Comparison of ENCODE assay signal across 9 cellular contexts in the genomic region with DNA sequence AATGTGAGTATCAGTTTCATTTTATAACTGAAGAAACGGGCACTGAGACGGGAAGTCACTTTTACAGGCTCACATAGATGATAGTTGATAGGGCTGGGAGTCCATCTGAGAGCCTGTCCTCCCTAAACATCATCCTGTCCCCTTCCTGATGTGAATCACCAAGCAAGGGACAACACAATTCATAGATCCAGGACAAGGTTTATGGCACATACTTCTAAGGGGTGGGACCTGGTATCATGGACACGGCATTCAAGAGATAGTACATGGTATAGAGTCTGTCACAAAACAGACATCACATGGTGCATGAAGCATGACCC. TPM values are rescaled to one million over a fixed set of nuclear protein-coding genes. Genes with fewer than 3 reads are reported as not detected.
A peak's percentile ranks its signal among the peaks of the same experiment; 100 is the strongest.
DNase-seq lines count a peak whose midpoint lies in the region; ATAC-seq and TF ChIP-seq lines count a peak whose summit lies in the region.
"Had no signal": no experiment of that assay in that cellular context is flagged by ENCODE, and none has a peak within 500 bp of the region (broad histone marks: within the 10 kb centered on the region; RNA-seq: fewer than 3 reads in every experiment).

No MANE protein-coding gene starts in this region.

- H3K27ac ChIP-seq in ACC112 (ENCODE audit: low read depth, low read length) (peak overlapping the region; percentile 98), iPS-20b (ENCODE audit: low read length) (no peak overlapping the region), prostate gland (peak overlapping the region; percentile 85 to 90)

- POLR2A ChIA-PET in activated B cell treated with CpG ODN at 0.5 μM for 24 hours (lab: Charles Lee), result interaction anchor here (1.0 kb wide), 1 partner anchor 11 kb away, joined by 3 read pairs; no protein-coding TSS in a partner anchor

- H3K9me3 Mint-ChIP-seq in activated B cell treated with CpG ODN at 0.5 μM for 24 hours, result no peaks in the 10 kb centered on the region
- H3K9me3 Mint-ChIP-seq: activated naive CD4-positive, alpha-beta T cell treated with anti-CD3 and anti-CD28 coated beads, Interleukin-2, amount 50 U/mL, for 72 hours had no signal

- peaks cover 4% of the 10 kb centered on the region for H3K36me3 Mint-ChIP-seq in activated B cell treated with CpG ODN at 0.5 μM for 24 hours (ENCODE audit: low read depth)
- H3K36me3 Mint-ChIP-seq in T-helper 17 cell (ENCODE audit: low read depth), result peaks cover 3% of the 10 kb centered on the region
- H3K36me3 Mint-ChIP-seq: activated naive CD4-positive, alpha-beta T cell treated with anti-CD3 and anti-CD28 coated beads, Interleukin-2, amount 50 U/mL, for 72 hours had no signal

- DNase-seq in activated B cell treated with CpG ODN at 0.5 μM for 24 hours (no peak), prostate gland (ENCODE audit: low spot score) (no peak), T-helper 17 cell (no peak), DMS79 treated with DMSO at 0.1 percent for 48 hours (lab: John Stamatoyannopoulos, UW) (no peak), cerebellar cortex (ENCODE audit: low spot score) (no peak)

- TF ChIP-seq CTCF in activated B cell treated with CpG ODN at 0.5 μM for 24 hours (IDR thresholded peaks at IDR 0.05), result no peak
- TF ChIP-seq CTCF in prostate gland (IDR thresholded peaks at IDR 0.05), result no peak

- H3K9me3 ChIP-seq in iPS-20b (ENCODE audit: insufficient read depth, low read depth, low read length) (no peaks in the 10 kb centered on the region), prostate gland (no peaks in the 10 kb centered on the region), T-helper 17 cell (ENCODE audit: control insufficient read depth, low read length, poor library complexity, severe bottlenecking) (no peaks in the 10 kb centered on the region)

- H3K4me1 ChIP-seq in ACC112 (ENCODE audit: control insufficient read depth, insufficient read depth, low read length, unreplicated experiment) (peaks cover 53% of the 10 kb centered on the region), iPS-20b (ENCODE audit: insufficient read depth, low read length) (peaks cover 32% of the 10 kb centered on the region), prostate gland (replicated peaks) (peaks cover 9% of the 10 kb centered on the region)

- CTCF ChIA-PET in activated B cell treated with CpG ODN at 0.5 μM for 24 hours (lab: Charles Lee), result no interaction called here

- H3K9ac ChIP-seq in iPS-20b (ENCODE audit: low read depth, low read length), result no peak overlapping the region; the same call in 1 of the 2 replicates

- H3K4me3 ChIP-seq in ACC112 (ENCODE audit: low read depth, low read length) (peak overlapping the region; percentile 50), iPS-20b (ENCODE audit: low read length) (peak overlapping the region; percentile 26), prostate gland (no peak overlapping the region)

- no peak overlapping the region for H3K4me3 Mint-ChIP-seq in activated B cell treated with CpG ODN at 0.5 μM for 24 hours
- H3K4me3 Mint-ChIP-seq in T-helper 17 cell, result no peak overlapping the region

- TF ChIP-seq POLR2A in prostate gland (IDR thresholded peaks at IDR 0.05), result no peak

- intact Hi-C loops in activated B cell treated with CpG ODN at 0.5 μM for 24 hours (cut with micrococcal nuclease) (no loop called here), prostate gland (cut with DNase I) (loop anchor here (5.0 to 10.0 kb wide), 2 partner anchors 34 to 364 kb away; partner anchors contain the start of gene TRAF1)

- 3% methylated on average over 3 of the region's 3 CpGs for WGBS in prostate gland

- peak overlapping the region; percentile 41 for H2AFZ ChIP-seq in ACC112 (ENCODE audit: low read length, unreplicated experiment)

- peaks cover 12% of the 10 kb centered on the region for H3K79me2 ChIP-seq in ACC112 (ENCODE audit: control insufficient read depth, insufficient read depth, low read length, unreplicated experiment)

- H3K4me1 Mint-ChIP-seq in activated B cell treated with CpG ODN at 0.5 μM for 24 hours (peaks cover 27% of the 10 kb centered on the region), T-helper 17 cell (peaks cover 2% of the 10 kb centered on the region)

- no peaks in the 10 kb centered on the region for H3K27me3 Mint-ChIP-seq in activated B cell treated with CpG ODN at 0.5 μM for 24 hours
- no peaks in the 10 kb centered on the region for H3K27me3 Mint-ChIP-seq in T-helper 17 cell

- H3K27me3 ChIP-seq in ACC112 (ENCODE audit: insufficient read depth, low read length), result no peaks in the 10 kb centered on the region
- peaks cover 68% of the 10 kb centered on the region for H3K27me3 ChIP-seq in iPS-20b (ENCODE audit: insufficient read depth, low read length)
- H3K27me3 ChIP-seq in prostate gland (replicated peaks; ENCODE audit: insufficient read depth), result no peaks in the 10 kb centered on the region

- H3K36me3 ChIP-seq in ACC112 (ENCODE audit: insufficient read depth, low read length) (peaks cover 4% of the 10 kb centered on the region; the same call in 1 of the 2 replicates), iPS-20b (ENCODE audit: insufficient read depth, low read depth, low read length) (no peaks in the 10 kb centered on the region), prostate gland (no peaks in the 10 kb centered on the region)

- peak overlapping the region; percentile 27 for H3K27ac Mint-ChIP-seq in activated B cell treated with CpG ODN at 0.5 μM for 24 hours
- H3K27ac Mint-ChIP-seq in T-helper 17 cell, result no peak overlapping the region

- ATAC-seq in activated B cell treated with CpG ODN at 0.5 μM for 24 hours (ENCODE audit: low read depth) (no peak), T-helper 17 cell (no peak), GM18861 (IDR thresholded peaks at IDR 0.05; ENCODE audit: unreplicated experiment) (no peak)
- ATAC-seq: activated naive CD4-positive, alpha-beta T cell treated with anti-CD3 and anti-CD28 coated beads, Interleukin-2, amount 50 U/mL, for 72 hours had no signal

RNA-seq across cellular contexts. Expression of gene GSN, which starts 20.6 kb away (rescaled TPM):
- 21.9 and 26.5 TPM in 2 replicates for total RNA-seq in activated B cell treated with CpG ODN at 0.5 μM for 24 hours
- 100 to 1,000 TPM; 390 to 690 TPM for total RNA-seq in prostate gland
- 10 to 100 TPM in 1 of 2 donors, 1 to 10 TPM in 1; 5.4 to 29.6 TPM for total RNA-seq in T-helper 17 cell

Comparison
In these comparisons a context has a peak if more than half of its experiments do, and no peak if none do; other contexts are left out.
1. H3K4me3 ChIP-seq: peak in ACC112 (single experiment) and iPS-20b (single experiment); none in prostate gland (0 of 2).
2. RNA of gene GSN, which starts 20.6 kb away (total RNA-seq): 390 to 690 TPM in prostate gland; 5.4 to 29.6 TPM in T-helper 17 cell and 21.9 to 26.5 TPM in activated B cell treated with CpG ODN at 0.5 μM for 24 hours; every median in the first group is over 10 times any median in the second.